ENCODE assay signal across 14 cellular contexts in the genomic region with DNA sequence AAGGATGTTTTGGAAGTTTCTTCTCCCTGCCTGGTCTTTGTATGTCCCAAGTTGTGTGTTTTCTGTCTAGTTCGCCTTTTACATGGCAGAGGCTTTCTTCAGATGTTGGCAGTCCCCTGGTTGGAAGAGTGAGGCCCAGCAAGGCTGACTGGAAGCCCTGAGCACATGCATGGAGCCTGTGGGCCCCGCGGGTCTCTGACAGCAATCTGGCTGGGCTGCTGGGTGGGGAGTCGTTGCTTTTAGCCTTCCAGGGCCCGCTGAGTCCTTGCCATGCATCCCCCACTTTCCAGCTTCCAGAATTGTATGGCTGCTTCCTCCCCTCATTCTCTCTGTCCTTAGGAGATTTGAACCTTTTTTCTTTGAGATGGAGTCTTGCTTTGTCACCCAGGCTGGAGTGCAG. TPM values are rescaled to one million over a fixed set of nuclear protein-coding genes. Genes with fewer than 3 reads are reported as not detected.
A peak's percentile ranks its signal among the peaks of the same experiment; 100 is the strongest.
DNase-seq lines count a peak whose midpoint lies in the region; ATAC-seq and TF ChIP-seq lines count a peak whose summit lies in the region.
"Had no signal": no experiment of that assay in that cellular context is flagged by ENCODE, and none has a peak within 500 bp of the region (broad histone marks: within the 10 kb centered on the region; RNA-seq: fewer than 3 reads in every experiment).

No MANE protein-coding gene starts in this region.

- H3K9me3 Mint-ChIP-seq in activated T-cell treated with anti-CD3 and anti-CD28 coated beads, Interleukin-2, amount 50 U/mL, for 24 hours: peaks cover 4% of the 10 kb centered on the region
- H3K9me3 Mint-ChIP-seq in chondrocyte (ENCODE audit: low read depth): no peaks in the 10 kb centered on the region

- H3K27me3 Mint-ChIP-seq in activated T-cell treated with anti-CD3 and anti-CD28 coated beads, Interleukin-2, amount 50 U/mL, for 24 hours: no peaks in the 10 kb centered on the region
- no peaks in the 10 kb centered on the region for H3K27me3 Mint-ChIP-seq in chondrocyte (ENCODE audit: low read depth)

- intact Hi-C loops in sciatic nerve (cut with DNase I): no loop called here

- H3K36me3 Mint-ChIP-seq in activated T-cell treated with anti-CD3 and anti-CD28 coated beads, Interleukin-2, amount 50 U/mL, for 24 hours (ENCODE audit: low read depth): peaks cover 11% of the 10 kb centered on the region
- peaks cover 13% of the 10 kb centered on the region for H3K36me3 Mint-ChIP-seq in chondrocyte (ENCODE audit: low read depth)

- peaks cover 4% of the 10 kb centered on the region for H3K4me1 Mint-ChIP-seq in activated T-cell treated with anti-CD3 and anti-CD28 coated beads, Interleukin-2, amount 50 U/mL, for 24 hours (ENCODE audit: low read depth)
- H3K4me1 Mint-ChIP-seq in chondrocyte (ENCODE audit: low read depth): peaks cover 23% of the 10 kb centered on the region

- no peak for TF ChIP-seq CTCF in chondrocyte (IDR thresholded peaks at IDR 0.05)

- no peak for DNase-seq in activated T-cell treated with anti-CD3 and anti-CD28 coated beads, Interleukin-2, amount 50 U/mL, for 24 hours
- no peak for DNase-seq in activated T-cell treated with anti-CD3 and anti-CD28 coated beads, Interleukin-2, amount 50 U/mL, for 1 hour
- DNase-seq in chondrocyte (ENCODE audit: low spot score) (peak; percentile 67), sciatic nerve (ENCODE audit: low spot score) (peak; percentile 18), medulla oblongata (ENCODE audit: extremely low spot score) (no peak)
- DNase-seq in central memory CD4-positive, alpha-beta T cell: no peak
- DNase-seq: AML-193; Caco-2; CD8-positive, alpha-beta memory T cell; DMS53; GF-D8 had no signal

- H3K4me3 Mint-ChIP-seq in activated T-cell treated with anti-CD3 and anti-CD28 coated beads, Interleukin-2, amount 50 U/mL, for 24 hours: no peak overlapping the region
- H3K4me3 Mint-ChIP-seq in chondrocyte (ENCODE audit: unreplicated experiment): no peak overlapping the region
- H3K4me3 Mint-ChIP-seq: CD8-positive, alpha-beta memory T cell had no signal

- peak overlapping the region; percentile 58 for H3K27ac Mint-ChIP-seq in activated T-cell treated with anti-CD3 and anti-CD28 coated beads, Interleukin-2, amount 50 U/mL, for 24 hours
- H3K27ac Mint-ChIP-seq in chondrocyte (ENCODE audit: unreplicated experiment): no peak overlapping the region
- H3K27ac Mint-ChIP-seq: CD8-positive, alpha-beta memory T cell had no signal

- no peak for ATAC-seq in sciatic nerve
- ATAC-seq in HG02870 (IDR thresholded peaks at IDR 0.05; ENCODE audit: unreplicated experiment): no peak
- no peak for ATAC-seq in HG03045 (IDR thresholded peaks at IDR 0.05; ENCODE audit: unreplicated experiment)
- ATAC-seq: HCT116 had no signal

RNA-seq across cellular contexts. Expression of gene ANKRD9, which starts 25.3 kb away (rescaled TPM):
- 17.3 to 19.5 TPM (median 18.0 TPM) in 3 replicates for total RNA-seq in chondrocyte
- 16.0 TPM for total RNA-seq in sciatic nerve

Comparison
In these comparisons a context has a peak if more than half of its experiments do, and no peak if none do; other contexts are left out.
1. DNase-seq: peak in chondrocyte (single experiment) and sciatic nerve (single experiment); none in activated T-cell treated with anti-CD3 and anti-CD28 coated beads, Interleukin-2, amount 50 U/mL, for 24 hours (single experiment), activated T-cell treated with anti-CD3 and anti-CD28 coated beads, Interleukin-2, amount 50 U/mL, for 1 hour (single experiment), central memory CD4-positive, alpha-beta T cell (single experiment) and medulla oblongata (single experiment).